ENCODE assay signal across 4 cellular contexts in the genomic region with DNA sequence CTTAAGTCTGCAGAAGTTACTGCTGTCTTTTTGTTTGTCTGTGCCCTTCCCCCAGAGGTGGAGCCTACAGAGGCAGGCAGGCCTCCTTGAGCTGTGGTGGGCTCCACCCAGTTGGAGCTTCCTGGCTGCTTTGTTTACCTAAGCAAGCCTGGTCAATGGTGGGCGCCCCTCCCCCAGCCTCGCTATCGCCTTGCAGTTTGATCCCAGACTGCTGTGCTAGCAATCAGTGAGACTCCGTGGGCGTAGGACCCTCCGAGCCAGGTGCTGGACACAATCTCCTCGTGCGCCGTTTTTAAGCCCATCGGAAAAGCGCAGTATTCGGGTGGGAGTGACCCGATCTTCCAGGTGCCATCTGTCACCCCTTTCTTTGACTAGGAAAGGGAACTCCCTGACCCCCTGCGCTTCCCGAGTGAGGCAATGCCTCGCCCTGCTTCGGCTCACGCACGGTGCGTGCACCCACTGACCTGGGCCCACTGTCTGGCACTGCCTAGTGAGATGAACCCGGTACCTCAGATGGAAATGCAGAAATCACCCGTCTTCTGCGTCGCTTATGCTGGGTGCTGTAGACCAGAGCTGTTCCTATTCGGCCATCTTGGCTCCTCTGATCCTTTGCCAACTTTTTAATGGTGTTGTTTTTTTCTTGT. TPM values are rescaled to one million over a fixed set of nuclear protein-coding genes. Genes with fewer than 3 reads are reported as not detected.
"Had no signal": no experiment of that assay in that cellular context is flagged by ENCODE, and none has a peak within 500 bp of the region (broad histone marks: within the 10 kb centered on the region; RNA-seq: fewer than 3 reads in every experiment).

No MANE protein-coding gene starts in this region.

RNA-seq across cellular contexts. Expression of a gene that starts 37.3 kb away (rescaled TPM):
- total RNA-seq: H7, HepG2, HT-29 had no signal
- polyA plus RNA-seq: HepG2, IgD-negative memory B cell had no signal
